18 cellular contexts compared by ENCODE assay signal in genomic region chr17:80969674-80970043, GRCh38. TPM values are rescaled to one million over a fixed set of nuclear protein-coding genes. Genes with fewer than 3 reads are reported as not detected.
A peak's percentile ranks its signal among the peaks of the same experiment; 100 is the strongest.
DNase-seq lines count a peak whose midpoint lies in the region; ATAC-seq and TF ChIP-seq lines count a peak whose summit lies in the region.
"Had no signal": no experiment of that assay in that cellular context is flagged by ENCODE, and none has a peak within 500 bp of the region (broad histone marks: within the 10 kb centered on the region; RNA-seq: fewer than 3 reads in every experiment).

No MANE protein-coding gene starts in this region.

- H3K27ac Mint-ChIP-seq in immature natural killer cell = peak overlapping the region in 2 of 6 donors; percentile 40 to 66
- H3K27ac Mint-ChIP-seq: activated T-helper 2 cell treated with anti-CD3 and anti-CD28 coated beads, Interferon-gamma antibody, Interleukin-2, Interleukin-4, amounts not matched to agents 10 μg/mL and 5 μg/mL and 100 μg/mL, durations not matched to agents 14 hours and 24 hours and 36 hours; CD4-positive, alpha-beta T cell had no signal

- intact Hi-C loops in body of pancreas (cut with DNase I) = no loop called here

- H3K4me2 ChIP-seq in DOHH2 (ENCODE audit: low read length) (peak overlapping the region; percentile 32), skeletal muscle satellite cell (ENCODE audit: low read length) (peak overlapping the region; percentile 61)

- H3K27me3 ChIP-seq in DOHH2 (ENCODE audit: control insufficient read depth, low read length) = peaks cover 14% of the 10 kb centered on the region
- H3K27me3 ChIP-seq in WERI-Rb-1 (ENCODE audit: insufficient read depth, low read depth, severe bottlenecking) = no peaks in the 10 kb centered on the region
- H3K27me3 ChIP-seq in skeletal muscle satellite cell (ENCODE audit: control insufficient read depth, insufficient read depth, low read length) = peaks cover 11% of the 10 kb centered on the region
- peaks cover 0 to 17% of the 10 kb centered on the region in 2 donors for H3K27me3 ChIP-seq in body of pancreas
- H3K27me3 ChIP-seq in Peyer's patch = no peaks in the 10 kb centered on the region
- H3K27me3 ChIP-seq: uterus had no signal

- peaks cover 0 to 5% (median 3%) of the 10 kb centered on the region in 3 donors for H3K36me3 Mint-ChIP-seq in immature natural killer cell

- H3K9me3 Mint-ChIP-seq in immature natural killer cell = no peaks in the 10 kb centered on the region
- H3K9me3 Mint-ChIP-seq: activated CD4-positive, alpha-beta T cell treated with anti-CD3 and anti-CD28 coated beads, Interleukin-2, amount 10 ng/mL, durations not matched to agents 24 days and 14 days; activated naive CD8-positive, alpha-beta T cell treated with anti-CD3 and anti-CD28 coated beads for 36 hours; activated T-helper 2 cell treated with anti-CD3 and anti-CD28 coated beads, Interferon-gamma antibody, Interleukin-2, Interleukin-4, amounts not matched to agents 10 μg/mL and 5 μg/mL and 100 μg/mL, durations not matched to agents 14 hours and 24 hours and 36 hours; CD4-positive, alpha-beta T cell; endodermal cell; memory B cell; naive B cell had no signal

- H3K4me3 ChIP-seq in DOHH2 (ENCODE audit: low read length) (peak overlapping the region; percentile 34; the same call in 1 of the 2 replicates), WERI-Rb-1 (ENCODE audit: low read depth, low read length) (no peak overlapping the region), skeletal muscle satellite cell (ENCODE audit: low read length) (no peak overlapping the region), body of pancreas (no peak overlapping the region), Peyer's patch (no peak overlapping the region)
- H3K4me3 ChIP-seq: uterus had no signal

- H3K4me1 ChIP-seq in DOHH2 (ENCODE audit: control insufficient read depth, low read length) (peaks cover 14% of the 10 kb centered on the region), skeletal muscle satellite cell (ENCODE audit: control insufficient read depth, insufficient read depth, low read length) (peaks cover 32% of the 10 kb centered on the region), body of pancreas (peaks cover 16% of the 10 kb centered on the region), Peyer's patch (peaks cover 0 to 26% (median 0%) of the 10 kb centered on the region in 4 donors)

- no peaks in the 10 kb centered on the region for H3K79me2 ChIP-seq in DOHH2 (ENCODE audit: control insufficient read depth, low read length)
- H3K79me2 ChIP-seq: parathyroid adenoma had no signal

- peaks cover 0 to 10% of the 10 kb centered on the region in 2 donors for H3K4me1 Mint-ChIP-seq in immature natural killer cell
- H3K4me1 Mint-ChIP-seq: endodermal cell had no signal

- H3F3A ChIP-seq in DOHH2 (ENCODE audit: control insufficient read depth, insufficient read depth) = no peaks in the 10 kb centered on the region

- TF ChIP-seq CTCF in DOHH2 (IDR thresholded peaks at IDR 0.05; ENCODE audit: low read depth, low read length, poor library complexity, severe bottlenecking) (no peak), WERI-Rb-1 (IDR thresholded peaks at IDR 0.05; ENCODE audit: low read depth, low read length) (no peak), body of pancreas (IDR thresholded peaks at IDR 0.05) (no peak), Peyer's patch (IDR thresholded peaks at IDR 0.05) (no peak)

- no peak overlapping the region for H3K9ac ChIP-seq in skeletal muscle satellite cell (ENCODE audit: low read depth, low read length)
- H3K9ac ChIP-seq: parathyroid adenoma had no signal

- no peaks in the 10 kb centered on the region for H3K9me3 ChIP-seq in DOHH2 (ENCODE audit: control insufficient read depth, insufficient read depth, low read length)
- no peaks in the 10 kb centered on the region for H3K9me3 ChIP-seq in WERI-Rb-1 (ENCODE audit: severe bottlenecking)
- no peaks in the 10 kb centered on the region for H3K9me3 ChIP-seq in skeletal muscle satellite cell (replicated peaks; ENCODE audit: low read length)
- H3K9me3 ChIP-seq in body of pancreas = no peaks in the 10 kb centered on the region
- no peaks in the 10 kb centered on the region for H3K9me3 ChIP-seq in Peyer's patch
- H3K9me3 ChIP-seq: uterus had no signal

- H3K27ac ChIP-seq in DOHH2 (ENCODE audit: low read depth, low read length) = no peak overlapping the region
- peak overlapping the region; percentile 4; the same call in 1 of the 2 replicates for H3K27ac ChIP-seq in WERI-Rb-1
- H3K27ac ChIP-seq in body of pancreas = no peak overlapping the region
- peak overlapping the region in 2 of 4 donors; percentile 5 to 31 for H3K27ac ChIP-seq in Peyer's patch
- H3K27ac ChIP-seq: parathyroid adenoma had no signal

- no peaks in the 10 kb centered on the region for H3K36me3 ChIP-seq in DOHH2 (ENCODE audit: control insufficient read depth, low read length)
- peaks cover 14% of the 10 kb centered on the region for H3K36me3 ChIP-seq in WERI-Rb-1
- H3K36me3 ChIP-seq in skeletal muscle satellite cell (ENCODE audit: insufficient read depth, low read length) = peaks cover 1% of the 10 kb centered on the region
- H3K36me3 ChIP-seq in body of pancreas (replicated peaks in 1 of 2; ENCODE audit: insufficient read depth in 1 of 2, low read depth in 2 of 2) = no peaks in the 10 kb centered on the region
- peaks cover 0 to 10% (median 0%) of the 10 kb centered on the region in 3 donors for H3K36me3 ChIP-seq in Peyer's patch
- H3K36me3 ChIP-seq: uterus had no signal

- no peaks in the 10 kb centered on the region for H3K9me2 ChIP-seq in DOHH2 (replicated peaks; ENCODE audit: control insufficient read depth, low read length)

- peak overlapping the region in 3 of 5 donors; percentile 40 to 60 (median 54) for H3K4me3 Mint-ChIP-seq in immature natural killer cell
- H3K4me3 Mint-ChIP-seq: activated CD4-positive, alpha-beta T cell treated with anti-CD3 and anti-CD28 coated beads, Interleukin-2, amount 10 ng/mL, durations not matched to agents 24 days and 14 days; activated naive CD8-positive, alpha-beta T cell treated with anti-CD3 and anti-CD28 coated beads for 36 hours; CD4-positive, alpha-beta T cell; endodermal cell had no signal

- ATAC-seq in GM18502 (IDR thresholded peaks at IDR 0.05; ENCODE audit: poor library complexity, unreplicated experiment) = no peak
- ATAC-seq in body of pancreas = no peak

- WGBS in body of pancreas, 2 donors = 67 to 72% methylated on average over 7 of the region's 10 CpGs

- DNase-seq in WERI-Rb-1 (peak; percentile 50), immature natural killer cell (no peak), body of pancreas (no peak), Peyer's patch (no peak)
- no peak for DNase-seq in stimulated activated naive CD4-positive, alpha-beta T cell (lab: John Stamatoyannopoulos, UW)
- DNase-seq: NCI-H748 treated with DMSO at 0.1 percent for 48 hours had no signal

- peaks cover 2 to 5% (median 4%) of the 10 kb centered on the region in 3 donors for H3K27me3 Mint-ChIP-seq in immature natural killer cell (ENCODE audit: low read depth in 3 of 3)
- H3K27me3 Mint-ChIP-seq: activated naive CD8-positive, alpha-beta T cell treated with anti-CD3 and anti-CD28 coated beads for 36 hours; CD4-positive, alpha-beta T cell; naive B cell had no signal

- TF ChIP-seq POLR2A in body of pancreas (IDR thresholded peaks at IDR 0.05) (no peak), Peyer's patch (IDR thresholded peaks at IDR 0.05) (no peak)

- H4K20me1 ChIP-seq in DOHH2 (ENCODE audit: control insufficient read depth, insufficient read depth, low read depth, low read length) = no peaks in the 10 kb centered on the region

RNA-seq across cellular contexts. Expression of gene CHMP6, which starts 22.0 kb away (rescaled TPM):
- polyA plus RNA-seq in immature natural killer cell = 10 to 100 TPM; 67.7 to 71.4 (median 70.2) TPM
- 17.0 and 18.1 TPM in 2 replicates for total RNA-seq in skeletal muscle satellite cell (2012; rRNA removed)
- 10 to 100 TPM; 10.4 to 32.3 TPM for total RNA-seq in body of pancreas
- total RNA-seq in Peyer's patch = 10 to 100 TPM; 29.9 to 57.8 (median 37.1) TPM
